In genomic region chr4:87235020-87235671, GRCh38 we compare ENCODE assay signal across 8 cellular contexts. TPM values are rescaled to one million over a fixed set of nuclear protein-coding genes. Genes with fewer than 3 reads are reported as not detected.
DNase-seq lines count a peak whose midpoint lies in the region; ATAC-seq, FAIRE-seq and TF ChIP-seq lines count a peak whose summit lies in the region.

No MANE protein-coding gene starts in this region.

- no peak for TF ChIP-seq CTCF in kidney (IDR thresholded peaks at IDR 0.05; ENCODE audit: borderline replicate concordance, extremely low read depth, insufficient read depth)
- no peak for TF ChIP-seq CTCF in tibial artery (IDR thresholded peaks at IDR 0.05)

- FAIRE-seq in kidney (lab: Jason Lieb, UNC): no peak

- H3K9me3 ChIP-seq in kidney (ENCODE audit: control insufficient read depth in 1 of 2, low read length in 2 of 2) (no peaks in the 10 kb centered on the region), tibial artery (no peaks in the 10 kb centered on the region)

- DNase-seq in activated T-cell treated with anti-CD3 and anti-CD28 coated beads, Interleukin-2, amount 50 U/mL, for 4 hours: no peak
- no peak for DNase-seq in activated T-cell treated with anti-CD3 and anti-CD28 coated beads, Interleukin-2, amount 50 U/mL, for 48 hours
- DNase-seq in kidney (no peak), tibial artery (no peak), NCI-H2107 treated with DMSO at 0.1 percent for 48 hours (lab: John Stamatoyannopoulos, UW; ENCODE audit: unreplicated experiment) (no peak), islet precursor cell (no peak)
- DNase-seq in stimulated activated naive CD4-positive, alpha-beta T cell treated with Interleukin-2 at 50 U/mL for 16 hours (lab: John Stamatoyannopoulos, UW): no peak

- no peaks in the 10 kb centered on the region for H3K36me3 ChIP-seq in kidney (ENCODE audit: control insufficient read depth in 1 of 2, insufficient read depth in 2 of 2, low read length in 2 of 2)
- H3K36me3 ChIP-seq in tibial artery: no peaks in the 10 kb centered on the region

- peak overlapping the region; percentile 80 for H3K4me3 Mint-ChIP-seq in activated T-cell treated with anti-CD3 and anti-CD28 coated beads, Interleukin-2, amount 50 U/mL, for 4 hours
- H3K4me3 Mint-ChIP-seq in activated naive CD8-positive, alpha-beta T cell: peak overlapping the region; percentile 81

- ATAC-seq in activated T-cell treated with anti-CD3 and anti-CD28 coated beads, Interleukin-2, amount 50 U/mL, for 4 hours: no peak

- no peaks in the 10 kb centered on the region for H3K27me3 ChIP-seq in tibial artery

- H3K36me3 Mint-ChIP-seq in activated T-cell treated with anti-CD3 and anti-CD28 coated beads, Interleukin-2, amount 50 U/mL, for 4 hours (ENCODE audit: insufficient read depth): no peaks in the 10 kb centered on the region
- no peaks in the 10 kb centered on the region for H3K36me3 Mint-ChIP-seq in activated naive CD8-positive, alpha-beta T cell

- H3K9ac ChIP-seq in kidney (ENCODE audit: low read length in 2 of 2): peak overlapping the region; percentile 17 to 55

- H3K27ac ChIP-seq in kidney (ENCODE audit: low read depth in 2 of 2, low read length in 2 of 2): no peak overlapping the region
- H3K27ac ChIP-seq in tibial artery: peak overlapping the region in 1 of 2 donors; percentile 52

- peaks cover 3 to 5% of the 10 kb centered on the region in 2 donors for H3K4me1 ChIP-seq in kidney (ENCODE audit: control insufficient read depth in 1 of 2, insufficient read depth in 1 of 2, low read depth in 1 of 2, low read length in 2 of 2)
- peaks cover 0 to 3% (median 1%) of the 10 kb centered on the region in 4 donors for H3K4me1 ChIP-seq in tibial artery

- intact Hi-C loops in kidney (cut with DNase I) (loop anchor here (10.0 kb wide), 2 partner anchors 80 to 320 kb away; no protein-coding TSS in a partner anchor), tibial artery (cut with DNase I; ENCODE audit: low total_unique reads) (loop anchor here (5.0 kb wide), 1 partner anchor 83 kb away; no protein-coding TSS in a partner anchor)

- H3K4me3 ChIP-seq in kidney (ENCODE audit: low read length in 2 of 2) (peak overlapping the region; percentile 74 to 82), tibial artery (peak overlapping the region; percentile 43 to 52)

- no peaks in the 10 kb centered on the region for H3K4me1 Mint-ChIP-seq in activated T-cell treated with anti-CD3 and anti-CD28 coated beads, Interleukin-2, amount 50 U/mL, for 4 hours (ENCODE audit: low read depth)
- peaks cover 2% of the 10 kb centered on the region for H3K4me1 Mint-ChIP-seq in activated naive CD8-positive, alpha-beta T cell (ENCODE audit: low read depth)

- no peak overlapping the region for H3K27ac Mint-ChIP-seq in activated naive CD8-positive, alpha-beta T cell

- no peaks in the 10 kb centered on the region for H3K9me3 Mint-ChIP-seq in activated T-cell treated with anti-CD3 and anti-CD28 coated beads, Interleukin-2, amount 50 U/mL, for 4 hours
- H3K9me3 Mint-ChIP-seq in activated naive CD8-positive, alpha-beta T cell (ENCODE audit: low read depth): no peaks in the 10 kb centered on the region

- peaks cover 4% of the 10 kb centered on the region for H3K27me3 Mint-ChIP-seq in activated T-cell treated with anti-CD3 and anti-CD28 coated beads, Interleukin-2, amount 50 U/mL, for 4 hours (ENCODE audit: low read depth)
- peaks cover 1% of the 10 kb centered on the region for H3K27me3 Mint-ChIP-seq in activated naive CD8-positive, alpha-beta T cell

RNA-seq across cellular contexts. Expression of gene KLHL8, which starts 14.7 kb away (rescaled TPM):
- total RNA-seq in activated T-cell treated with anti-CD3 and anti-CD28 coated beads, Interleukin-2, amount 50 U/mL, for 4 hours: 10 to 100 TPM; 16.4 to 23.0 (median 18.9) TPM
- total RNA-seq in kidney: 14.6 TPM
- 5.9 TPM for polyA plus RNA-seq in kidney (ENCODE audit: insufficient read depth, low read depth, low replicate concordance)
